10 cellular contexts compared by ENCODE assay signal in the genomic region with DNA sequence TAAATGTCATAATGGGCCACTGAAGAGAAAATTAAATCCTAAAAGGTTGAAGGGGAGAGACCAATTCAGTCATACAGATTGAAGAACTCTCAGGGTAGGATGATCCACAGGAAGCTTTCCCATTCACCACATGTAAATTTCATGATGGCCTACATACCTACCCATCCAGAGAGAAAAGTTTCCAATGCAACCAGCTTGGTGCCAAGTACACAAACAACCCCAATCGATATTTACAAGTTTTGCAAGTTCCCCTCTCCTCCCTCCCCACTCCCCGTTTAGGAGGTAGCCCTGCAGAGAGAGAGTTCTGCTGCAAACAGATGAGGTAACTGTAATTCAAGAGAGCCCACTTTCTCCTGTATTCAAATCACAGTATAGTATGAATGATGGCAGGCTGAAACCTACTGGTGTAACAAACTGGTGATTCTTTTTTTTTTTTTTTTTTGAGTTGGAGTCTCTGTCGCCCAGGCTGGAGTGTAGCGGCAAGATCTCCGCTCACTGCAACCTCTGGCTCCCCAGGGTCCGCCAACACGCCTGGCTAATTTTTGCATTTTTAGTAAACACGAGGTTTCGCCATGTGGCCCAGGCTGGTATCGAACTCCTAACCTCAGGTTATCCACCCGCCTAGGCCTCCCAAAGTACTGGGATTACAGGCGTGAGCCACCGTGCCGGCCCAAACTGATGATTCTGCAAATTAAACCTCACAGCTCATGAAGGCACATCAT. TPM values are rescaled to one million over a fixed set of nuclear protein-coding genes. Genes with fewer than 3 reads are reported as not detected.
DNase-seq lines count a peak whose midpoint lies in the region; ATAC-seq and TF ChIP-seq lines count a peak whose summit lies in the region.
"Had no signal": no experiment of that assay in that cellular context is flagged by ENCODE, and none has a peak within 500 bp of the region (broad histone marks: within the 10 kb centered on the region; RNA-seq: fewer than 3 reads in every experiment).

No MANE protein-coding gene starts in this region.

- H3K4me1 ChIP-seq in GM23338 (ENCODE audit: insufficient read depth) (peaks cover 77% of the 10 kb centered on the region), heart right ventricle (peaks cover 13 to 87% (median 63%) of the 10 kb centered on the region in 9 donors)

- H2AFZ ChIP-seq in GM23338 = no peak overlapping the region

- intact Hi-C loops in heart right ventricle (cut with DNase I) = loop anchor here in 1 of 10 donors (10.0 kb wide), 1 partner anchor 57 kb away; no protein-coding TSS in a partner anchor

- H3K79me2 ChIP-seq in GM23338 (replicated peaks; ENCODE audit: insufficient read depth) = peaks cover 99% of the 10 kb centered on the region

- peak overlapping the region; percentile 63 for H3K4me2 ChIP-seq in GM23338

- no peaks in the 10 kb centered on the region for H3K36me3 ChIP-seq in GM23338 (ENCODE audit: insufficient read depth)
- H3K36me3 ChIP-seq in heart right ventricle = no peaks in the 10 kb centered on the region

- H3K9me3 ChIP-seq in heart right ventricle = no peaks in the 10 kb centered on the region

- H3K27ac ChIP-seq in GM23338 (ENCODE audit: low read depth) = peak overlapping the region; percentile 93
- H3K27ac ChIP-seq in heart right ventricle = no peak overlapping the region

- H3K27me3 Mint-ChIP-seq in T-helper 2 cell treated with Interferon-gamma antibody and Interleukin-4, amounts not matched to agents 5 μg/mL and 100 μg/mL, for 36 hours (ENCODE audit: low read depth) = no peaks in the 10 kb centered on the region
- peaks cover 23% of the 10 kb centered on the region for H3K27me3 Mint-ChIP-seq in GM23338 (ENCODE audit: insufficient read depth, low read depth, poor library complexity)
- no peaks in the 10 kb centered on the region for H3K27me3 Mint-ChIP-seq in naive B cell

- no peaks in the 10 kb centered on the region for H3K9me3 Mint-ChIP-seq in T-helper 2 cell treated with Interferon-gamma antibody and Interleukin-4, amounts not matched to agents 5 μg/mL and 100 μg/mL, for 36 hours
- no peaks in the 10 kb centered on the region for H3K9me3 Mint-ChIP-seq in GM23338
- H3K9me3 Mint-ChIP-seq in naive B cell = peaks cover 0 to 2% (median 0%) of the 10 kb centered on the region in 7 donors

- H3K4me3 ChIP-seq in GM23338 = peak overlapping the region; percentile 14
- H3K4me3 ChIP-seq in heart right ventricle = no peak overlapping the region

- H3F3A ChIP-seq in GM23338 (replicated peaks; ENCODE audit: low read depth) = 0 out of 2 replicates have a peak, but pooled peaks cover 13% of the 10 kb centered on the region

- DNase-seq in T-helper 2 cell treated with Interferon-gamma antibody and Interleukin-4, amounts not matched to agents 5 μg/mL and 100 μg/mL, for 36 hours (ENCODE audit: low spot score) = no peak
- DNase-seq in T-helper 2 cell = no peak
- peak; percentile 83 for DNase-seq in GM23338 (ENCODE audit: low spot score)
- peak; percentile 82 for DNase-seq in NAMALWA (ENCODE audit: low spot score)
- DNase-seq in naive B cell = no peak
- DNase-seq in G401 (ENCODE audit: low spot score) = no peak
- DNase-seq in heart right ventricle = no peak
- no peak for DNase-seq in stimulated activated CD4-positive, alpha-beta T cell treated with anti-CD3 and anti-CD28 coated beads, Interleukin-2, amount 100 ng/mL, for 24 hours
- DNase-seq: 8988T; stimulated activated CD4-positive, alpha-beta T cell treated with anti-CD3 and anti-CD28 coated beads, Interleukin-1b, Interleukin-23, amount 100 ng/mL, for 48 hours had no signal

- H3K27ac Mint-ChIP-seq in T-helper 2 cell treated with Interferon-gamma antibody and Interleukin-4, amounts not matched to agents 5 μg/mL and 100 μg/mL, for 36 hours = peak overlapping the region; percentile 7
- peak overlapping the region; percentile 93 for H3K27ac Mint-ChIP-seq in GM23338
- H3K27ac Mint-ChIP-seq in naive B cell = peak overlapping the region; percentile 27 to 94 (median 76)

- H3K4me1 Mint-ChIP-seq in T-helper 2 cell treated with Interferon-gamma antibody and Interleukin-4, amounts not matched to agents 5 μg/mL and 100 μg/mL, for 36 hours (ENCODE audit: low read depth) = peaks cover 77% of the 10 kb centered on the region
- H3K4me1 Mint-ChIP-seq in GM23338 (peaks cover 90% of the 10 kb centered on the region), naive B cell (peaks cover 75 to 96% (median 96%) of the 10 kb centered on the region in 3 donors)

- ATAC-seq in GM23338 (peak; percentile 75), naive B cell (ENCODE audit: low read depth in 2 of 2) (peak; percentile 15 to 45), heart right ventricle (no peak)

- TF ChIP-seq CTCF in GM23338 (conservative IDR thresholded peaks at IDR 0.05; ENCODE audit: low read depth in 2 of 2) (no peak), heart right ventricle (IDR thresholded peaks at IDR 0.05) (no peak)

- no peaks in the 10 kb centered on the region for H3K27me3 ChIP-seq in GM23338 (ENCODE audit: insufficient read depth)
- H3K27me3 ChIP-seq in heart right ventricle = no peaks in the 10 kb centered on the region

- peaks cover 21% of the 10 kb centered on the region for H3K36me3 Mint-ChIP-seq in T-helper 2 cell treated with Interferon-gamma antibody and Interleukin-4, amounts not matched to agents 5 μg/mL and 100 μg/mL, for 36 hours (ENCODE audit: low read depth)
- peaks cover 15% of the 10 kb centered on the region; the same call in 2 of the 3 replicates for H3K36me3 Mint-ChIP-seq in GM23338 (ENCODE audit: low read depth)
- no peaks in the 10 kb centered on the region for H3K36me3 Mint-ChIP-seq in naive B cell

- 91 to 92% methylated on average over 14 of the region's 14 CpGs for WGBS in heart right ventricle, 2 donors

- peaks cover 16% of the 10 kb centered on the region for H4K20me1 ChIP-seq in GM23338 (replicated peaks; ENCODE audit: insufficient read depth)

- no peaks in the 10 kb centered on the region for H3K9me2 ChIP-seq in GM23338 (ENCODE audit: insufficient read depth)

- H3K4me3 Mint-ChIP-seq in T-helper 2 cell treated with Interferon-gamma antibody and Interleukin-4, amounts not matched to agents 5 μg/mL and 100 μg/mL, for 36 hours = no peak overlapping the region
- peak overlapping the region; percentile 61 for H3K4me3 Mint-ChIP-seq in GM23338
- peak overlapping the region; percentile 68 to 92 (median 82) for H3K4me3 Mint-ChIP-seq in naive B cell

- in situ Hi-C loops in G401 (cut with HindIII; ENCODE audit: low sequenced_read_pairs) = no loop called here

RNA-seq across cellular contexts. Expression of gene FOXO1, which starts 14.4 kb away (rescaled TPM):
- total RNA-seq in GM23338 (2014; rRNA removed; shearing (Covaris generic)) = 66.2 and 68.0 TPM in 2 replicates
- polyA plus RNA-seq in GM23338 (2016; fragmentation: Nextera tagmentation; extraction: Ambion mirVana) (32.1 and 32.4 TPM in 2 replicates), naive B cell (ENCODE audit: low read depth in 6 of 6) (100 to 1,000 TPM in 5 of 6 donors, 10 to 100 TPM in 1; 70.3 to 174 (median 117) TPM), heart right ventricle (1 to 10 TPM; 3.4 to 9.0 TPM)
- 0.12 and 0.17 TPM in 2 replicates for total RNA-seq in G401 (2014; rRNA removed; shearing (Covaris generic))
- 10 to 100 TPM; 12.3 to 31.2 (median 17.3) TPM for total RNA-seq in heart right ventricle

Comparison
In these comparisons a context has a peak if more than half of its experiments do, and no peak if none do; other contexts are left out.
1. DNase-seq: peak in GM23338 (single experiment) and NAMALWA (single experiment); none in T-helper 2 cell treated with Interferon-gamma antibody and Interleukin-4, amounts not matched to agents 5 μg/mL and 100 μg/mL, for 36 hours (single experiment), T-helper 2 cell (0 of 5), naive B cell (single experiment), G401 (single experiment), heart right ventricle (0 of 2) and stimulated activated CD4-positive, alpha-beta T cell treated with anti-CD3 and anti-CD28 coated beads, Interleukin-2, amount 100 ng/mL, for 24 hours (0 of 2).
2. H3K27ac Mint-ChIP-seq: peak in every context shown above with its lines; median percentile 93 in GM23338; 76 in naive B cell; 7 in T-helper 2 cell treated with Interferon-gamma antibody and Interleukin-4, amounts not matched to agents 5 μg/mL and 100 μg/mL, for 36 hours.
3. ATAC-seq: peak in GM23338 (single experiment) and naive B cell (2 of 2); none in heart right ventricle (0 of 8).
4. RNA of gene FOXO1, which starts 14.4 kb away (total RNA-seq): 66.2 to 68.0 TPM in GM23338 and 12.3 to 31.2 TPM in heart right ventricle; 0.12 to 0.17 TPM in G401; every median in the first group is over 10 times any median in the second.